ENCODE assay signal across 8 cellular contexts in genomic region chr22:37633693-37634504, GRCh38. TPM values are rescaled to one million over a fixed set of nuclear protein-coding genes. Genes with fewer than 3 reads are reported as not detected.
DNase-seq lines count a peak whose midpoint lies in the region; ATAC-seq and TF ChIP-seq lines count a peak whose summit lies in the region.

No MANE protein-coding gene starts in this region.

- peak; percentile 60 for ATAC-seq in HG02678 (IDR thresholded peaks at IDR 0.05; ENCODE audit: unreplicated experiment)
- peak; percentile 70 to 75 for ATAC-seq in activated T-cell treated with anti-CD3 and anti-CD28 coated beads, Interleukin-2, amount 50 U/mL, for 4 hours

- TF ChIP-seq CTCF in nephron (IDR thresholded peaks at IDR 0.05; ENCODE audit: unreplicated experiment in 3 of 3) (peak in 1 of 3 experiments; percentile 22), tibial nerve (IDR thresholded peaks at IDR 0.05) (peak in 4 of 5 experiments; percentile 18 to 43 (median 34))

- peak overlapping the region in 3 of 4 donors; percentile 14 to 35 (median 33) for H3K4me3 ChIP-seq in tibial nerve

- peak in 1 of 2 donors; percentile 29 for TF ChIP-seq EP300 in tibial nerve (IDR thresholded peaks at IDR 0.05)

- H3K4me1 Mint-ChIP-seq in activated T-cell treated with anti-CD3 and anti-CD28 coated beads, Interleukin-2, amount 50 U/mL, for 4 hours (ENCODE audit: low read depth): peaks cover 66% of the 10 kb centered on the region
- peaks cover 55% of the 10 kb centered on the region for H3K4me1 Mint-ChIP-seq in nephron

- WGBS in tibial nerve, 2 donors: 5 to 8% methylated on average over 10 to 23 of the region's 24 CpGs

- H3K36me3 Mint-ChIP-seq in activated T-cell treated with anti-CD3 and anti-CD28 coated beads, Interleukin-2, amount 50 U/mL, for 4 hours (ENCODE audit: insufficient read depth): no peaks in the 10 kb centered on the region
- H3K36me3 Mint-ChIP-seq in nephron (ENCODE audit: low read depth): no peaks in the 10 kb centered on the region

- H3K9me3 Mint-ChIP-seq in activated T-cell treated with anti-CD3 and anti-CD28 coated beads, Interleukin-2, amount 50 U/mL, for 4 hours: no peaks in the 10 kb centered on the region
- H3K9me3 Mint-ChIP-seq in nephron: no peaks in the 10 kb centered on the region

- peaks cover 0 to 53% (median 49%) of the 10 kb centered on the region in 4 donors for H3K4me1 ChIP-seq in tibial nerve

- TF ChIP-seq POLR2A in tibial nerve (IDR thresholded peaks at IDR 0.05): peak in 1 of 2 donors; percentile 9

- peak; percentile 68 for DNase-seq in NK-92 treated with Interleukin-12 subunit alpha and Interleukin-12 subunit beta, amount 100 ng/mL, for 24 hours (lab: John Stamatoyannopoulos, UW)
- DNase-seq in NK-92 (lab: John Stamatoyannopoulos, UW; ENCODE audit: unreplicated experiment) (no peak), NCI-H2171 (lab: John Stamatoyannopoulos, UW) (peak; percentile 33), fibroblast of the conjunctiva (ENCODE audit: low read depth) (peak; percentile 81), tibial nerve (ENCODE audit: low spot score in 2 of 2) (peak; percentile 71 to 74)
- peak; percentile 36 for DNase-seq in activated T-cell treated with anti-CD3 and anti-CD28 coated beads, Interleukin-2, amount 50 U/mL, for 4 hours

- peaks cover 0 to 37% (median 0%) of the 10 kb centered on the region in 3 donors for H3K36me3 ChIP-seq in tibial nerve

- H3K27me3 Mint-ChIP-seq in activated T-cell treated with anti-CD3 and anti-CD28 coated beads, Interleukin-2, amount 50 U/mL, for 4 hours (ENCODE audit: low read depth): no peaks in the 10 kb centered on the region
- no peaks in the 10 kb centered on the region for H3K27me3 Mint-ChIP-seq in nephron (ENCODE audit: low read depth)

- H3K4me3 Mint-ChIP-seq in activated T-cell treated with anti-CD3 and anti-CD28 coated beads, Interleukin-2, amount 50 U/mL, for 4 hours: peak overlapping the region; percentile 65
- peak overlapping the region; percentile 64 to 76 (median 69) for H3K4me3 Mint-ChIP-seq in nephron

- H3K9me3 ChIP-seq in tibial nerve: no peaks in the 10 kb centered on the region

- no peaks in the 10 kb centered on the region for H3K27me3 ChIP-seq in tibial nerve

- H3K27ac Mint-ChIP-seq in nephron: peak overlapping the region; percentile 99 to 100 (median 99)

- H3K27ac ChIP-seq in tibial nerve: peak overlapping the region; percentile 21 to 96 (median 79)

RNA-seq across cellular contexts. Expression of gene SH3BP1, which starts 5.6 kb away (rescaled TPM):
- total RNA-seq in activated T-cell treated with anti-CD3 and anti-CD28 coated beads, Interleukin-2, amount 50 U/mL, for 4 hours: 10 to 100 TPM; 51.1 to 54.3 (median 52.5) TPM
- total RNA-seq in tibial nerve: 10 to 100 TPM in 2 of 4 donors, 1 to 10 TPM in 2; 7.5 to 19.8 (median 13.9) TPM

RNA-seq across cellular contexts. Expression of gene PDXP, which starts 24.6 kb away (rescaled TPM):
- 10 to 100 TPM; 39.0 to 50.2 (median 43.7) TPM for total RNA-seq in activated T-cell treated with anti-CD3 and anti-CD28 coated beads, Interleukin-2, amount 50 U/mL, for 4 hours
- 10 to 100 TPM; 14.7 to 19.7 (median 16.2) TPM for total RNA-seq in tibial nerve

RNA-seq across cellular contexts. Expression of gene GGA1, which starts 25.3 kb away (rescaled TPM):
- total RNA-seq in activated T-cell treated with anti-CD3 and anti-CD28 coated beads, Interleukin-2, amount 50 U/mL, for 4 hours: 10 to 100 TPM; 73.3 to 79.5 (median 77.3) TPM
- 10 to 100 TPM; 66.3 to 99.0 (median 77.2) TPM for total RNA-seq in tibial nerve

RNA-seq across cellular contexts. Expression of gene LGALS1, which starts 41.5 kb away (rescaled TPM):
- 10 to 100 TPM; 23.5 to 39.5 (median 24.9) TPM for total RNA-seq in activated T-cell treated with anti-CD3 and anti-CD28 coated beads, Interleukin-2, amount 50 U/mL, for 4 hours
- 1,000 to 10,000 TPM; 1,362 to 3,592 (median 2,463) TPM for total RNA-seq in tibial nerve

RNA-seq across cellular contexts. Expression of gene NOL12, which starts 52.2 kb away (rescaled TPM):
- total RNA-seq in activated T-cell treated with anti-CD3 and anti-CD28 coated beads, Interleukin-2, amount 50 U/mL, for 4 hours: 10 to 100 TPM; 58.7 to 66.4 (median 65.2) TPM
- 10 to 100 TPM; 24.1 to 39.5 (median 31.2) TPM for total RNA-seq in tibial nerve
